Comparison of ENCODE assay signal across 8 cellular contexts in genomic region chr6:32940656-32941411, GRCh38. TPM values are rescaled to one million over a fixed set of nuclear protein-coding genes. Genes with fewer than 3 reads are reported as not detected.
DNase-seq lines count a peak whose midpoint lies in the region; ATAC-seq and TF ChIP-seq lines count a peak whose summit lies in the region.

HLA-DMB (minus strand) TSS chr6:32941028; CDS start chr6:32940807, 221 bp downstream.

- intact Hi-C loops in right lobe of liver (cut with DNase I), result no loop called here
- intact Hi-C loops in stomach (cut with DNase I; ENCODE audit: low total_unique reads), result no loop called here

- H3K36me3 ChIP-seq in right lobe of liver (no peaks in the 10 kb centered on the region), stomach (peaks cover 0 to 20% (median 0%) of the 10 kb centered on the region in 4 donors)

- peak; percentile 81 for DNase-seq in ACHN
- peak; percentile 82 for DNase-seq in GM13976 (ENCODE audit: low spot score)
- peak; percentile 79 for DNase-seq in NCI-H1694 (lab: John Stamatoyannopoulos, UW)
- peak; percentile 34 for DNase-seq in activated CD4-positive, CD25-positive, alpha-beta regulatory T cell treated with anti-CD3 and anti-CD28 coated beads, Interleukin-2, amount 50 U/mL, for 72 hours
- peak; percentile 36 for DNase-seq in effector CD4-positive, alpha-beta T cell
- peak in 1 of 3 donors; percentile 62 for DNase-seq in right lobe of liver
- peak; percentile 67 for DNase-seq in stomach

- TF ChIP-seq EP300 in stomach (IDR thresholded peaks at IDR 0.05), result no peak

- in situ Hi-C loops in ACHN (cut with HindIII; ENCODE audit: low pct_ligation_motif_present, low pct_unique_long_range_greater_than_20kb, low sequenced_read_pairs) (no loop called here), GM13976 (cut with MboI; ENCODE audit: low sequenced_read_pairs, unreplicated experiment) (no loop called here)

- 8% methylated on average over 3 of the region's 10 CpGs for WGBS in right lobe of liver (ENCODE audit: insufficient coverage, low coverage, low lambda C conversion rate, missing lambda C conversion rate)
- 7 to 21% (median 17%) methylated on average over 8 to 10 of the region's 10 CpGs for WGBS in stomach, 5 donors

- H3K27me3 ChIP-seq in right lobe of liver (no peaks in the 10 kb centered on the region), stomach (no peaks in the 10 kb centered on the region)

- TF ChIP-seq CTCF in GM13976 (IDR thresholded peaks at IDR 0.05; ENCODE audit: borderline replicate concordance, control extremely low read depth, extremely low read depth, insufficient read depth, missing control alignments), result no peak
- no peak for TF ChIP-seq CTCF in right lobe of liver (IDR thresholded peaks at IDR 0.05)
- TF ChIP-seq CTCF in stomach (IDR thresholded peaks at IDR 0.05), result no peak

- peak within 1 kb of the TSS; percentile 46 to 53 (median 46) for H3K27ac ChIP-seq in right lobe of liver
- H3K27ac ChIP-seq in stomach, result peak within 1 kb of the TSS; percentile 71 to 90 (median 72)

- peak; percentile 45 for TF ChIP-seq POLR2A in right lobe of liver (IDR thresholded peaks at IDR 0.05)
- TF ChIP-seq POLR2A in stomach (IDR thresholded peaks at IDR 0.05), result no peak

- peaks cover 0 to 10% (median 0%) of the 10 kb centered on the region in 4 donors for H3K4me1 ChIP-seq in right lobe of liver
- peaks cover 0 to 33% (median 16%) of the 10 kb centered on the region in 4 donors for H3K4me1 ChIP-seq in stomach

- ATAC-seq in HG02642 (IDR thresholded peaks at IDR 0.05; ENCODE audit: poor library complexity, unreplicated experiment) (peak; percentile 65), right lobe of liver (peak; percentile 88 to 93 (median 92))

- H3K4me3 ChIP-seq in right lobe of liver (peak within 1 kb of the TSS; percentile 31 to 44 (median 34)), stomach (peak within 1 kb of the TSS; percentile 28 to 56 (median 48))

- H3K9me3 ChIP-seq in right lobe of liver (no peaks in the 10 kb centered on the region), stomach (peaks cover 0 to 5% (median 0%) of the 10 kb centered on the region in 4 donors)

RNA-seq across cellular contexts. Expression of gene HLA-DMB, which starts in this region (rescaled TPM):
- total RNA-seq in right lobe of liver (10 to 100 TPM in 1 of 6 experiments, 1 to 10 TPM in 5; 1.8 to 22.0 (median 6.5) TPM), stomach (10 to 100 TPM in 2 of 5 donors, 1 to 10 TPM in 2, not detected in 1; 7.6 to 27.1 (median 13.4) TPM)
- 10 to 100 TPM in 2 of 3 donors, 1 to 10 TPM in 1; 8.1 to 25.3 (median 11.8) TPM for polyA plus RNA-seq in stomach
